In the genomic region with DNA sequence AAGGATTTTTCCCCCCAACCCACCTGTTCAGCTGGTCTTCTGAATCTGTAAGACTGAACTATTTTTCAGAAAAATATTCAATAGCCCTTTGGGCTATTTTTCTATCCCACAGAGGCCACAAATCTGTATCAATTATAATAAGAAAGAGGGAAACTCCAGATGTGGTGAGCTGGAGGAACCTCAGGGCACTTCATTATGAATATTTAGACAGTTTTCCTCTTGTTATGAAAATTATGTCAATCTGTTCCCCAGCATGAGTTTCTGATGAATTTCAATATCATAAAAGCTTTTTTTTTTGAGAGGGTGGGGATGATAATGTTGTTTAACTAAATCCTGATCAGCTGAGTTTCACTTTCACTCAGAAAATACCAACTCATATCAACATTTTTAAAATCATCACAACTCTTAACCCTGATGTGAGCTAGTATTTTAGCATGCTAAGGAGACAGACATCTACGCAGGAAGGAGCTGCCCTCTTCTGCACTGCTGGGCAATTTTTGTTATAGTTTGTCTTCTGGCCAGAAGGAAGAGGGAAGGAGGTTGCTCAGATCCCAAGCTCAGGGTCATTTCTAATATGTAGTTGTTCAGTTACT, we compare ENCODE assay signal across 19 cellular contexts.
DNase-seq lines count a peak whose midpoint lies in the region; ATAC-seq, FAIRE-seq and TF ChIP-seq lines count a peak whose summit lies in the region.
"Had no signal": no experiment of that assay in that cellular context is flagged by ENCODE, and none has a peak within 500 bp of the region (broad histone marks: within the 10 kb centered on the region; RNA-seq: fewer than 3 reads in every experiment).

No MANE protein-coding gene starts in this region.

- H3K4me3 Mint-ChIP-seq in CD4-positive, alpha-beta T cell: no peak overlapping the region
- no peak overlapping the region for H3K4me3 Mint-ChIP-seq in T-helper 2 cell treated with Interferon-gamma antibody and Interleukin-4, amounts not matched to agents 5 μg/mL and 100 μg/mL, for 36 hours
- H3K4me3 Mint-ChIP-seq in immature natural killer cell (peak overlapping the region in 1 of 5 donors; percentile 25), neural progenitor cell (no peak overlapping the region), Caco-2 (ENCODE audit: unreplicated experiment) (no peak overlapping the region)
- H3K4me3 Mint-ChIP-seq: endodermal cell, HFFc6 had no signal

- no peak for TF ChIP-seq RAD21 in A549 (conservative IDR thresholded peaks at IDR 0.05 in 1 of 2, IDR thresholded peaks at IDR 0.05 in 1 of 2)

- no peak overlapping the region for H3K9ac ChIP-seq in neural progenitor cell
- H3K9ac ChIP-seq: parathyroid adenoma had no signal

- no peak overlapping the region for H3K4me3 ChIP-seq in A549
- H3K4me3 ChIP-seq in neural progenitor cell: no peak overlapping the region
- H3K4me3 ChIP-seq in Caco-2 (ENCODE audit: low read depth, low read length): no peak overlapping the region

- H3K4me1 Mint-ChIP-seq in CD4-positive, alpha-beta T cell (ENCODE audit: low read depth): peaks cover 30% of the 10 kb centered on the region
- peaks cover 20% of the 10 kb centered on the region for H3K4me1 Mint-ChIP-seq in T-helper 2 cell treated with Interferon-gamma antibody and Interleukin-4, amounts not matched to agents 5 μg/mL and 100 μg/mL, for 36 hours (ENCODE audit: low read depth)
- H3K4me1 Mint-ChIP-seq in immature natural killer cell (peaks cover 26 to 31% of the 10 kb centered on the region in 2 donors), neural progenitor cell (no peaks in the 10 kb centered on the region), Caco-2 (ENCODE audit: low read depth, unreplicated experiment) (peaks cover under 1% of the 10 kb centered on the region)

- CTCF ChIA-PET in A549 (lab: Yijun Ruan, JAX) (interaction anchor here (0.6 kb wide), 1 partner anchor 96 kb away, joined by 3 read pairs; no protein-coding TSS in a partner anchor), Caco-2 (lab: Charles Lee) (no interaction called here)
- CTCF ChIA-PET in CD4-positive, alpha-beta T cell (lab: Charles Lee): interaction anchor here (1.2 to 1.7 kb wide), 3 partner anchors 8 to 51 kb away, joined by 3 to 4 read pairs (median 3); no protein-coding TSS in a partner anchor

- BruUV-seq in Caco-2 (replicated peaks; lab: Mats Ljungman, UMichigan): no TSS peak

- no peak overlapping the region for H2AFZ ChIP-seq in neural progenitor cell (replicated peaks)
- H2AFZ ChIP-seq: parathyroid adenoma had no signal

- intact Hi-C loops in CD4-positive, alpha-beta T cell (cut with DNase I, micrococcal nuclease): no loop called here
- intact Hi-C loops in Caco-2 (cut with micrococcal nuclease; ENCODE audit: unreplicated experiment): no loop called here

- no peak for DNase-seq in A549 (ENCODE audit: low read depth in 1 of 2, low spot score in 1 of 2)
- no peak for DNase-seq in CD4-positive, alpha-beta T cell
- DNase-seq in T-helper 2 cell treated with Interferon-gamma antibody and Interleukin-4, amounts not matched to agents 5 μg/mL and 100 μg/mL, for 36 hours (ENCODE audit: low spot score): no peak
- DNase-seq in immature natural killer cell: no peak
- DNase-seq in neural progenitor cell (ENCODE audit: low spot score): no peak
- no peak for DNase-seq in Caco-2
- DNase-seq: endodermal cell, HFFc6, left ventricle myocardium superior, NCI-H1105, NCI-H2107, NCI-H510A treated with DMSO at 0.1 percent for 48 hours, OCI-M1, SHP77 treated with DMSO at 0.1 percent for 48 hours had no signal

- H3K9me3 ChIP-seq in A549 (no peaks in the 10 kb centered on the region), neural progenitor cell (ENCODE audit: low read depth) (peaks cover 3% of the 10 kb centered on the region), Caco-2 (no peaks in the 10 kb centered on the region)
- no peaks in the 10 kb centered on the region for H3K9me3 ChIP-seq in CD4-positive, alpha-beta T cell (ENCODE audit: control insufficient read depth, low read length)

- peak overlapping the region; percentile 67 for H3K27ac Mint-ChIP-seq in CD4-positive, alpha-beta T cell
- peak overlapping the region; percentile 41 for H3K27ac Mint-ChIP-seq in T-helper 2 cell treated with Interferon-gamma antibody and Interleukin-4, amounts not matched to agents 5 μg/mL and 100 μg/mL, for 36 hours
- H3K27ac Mint-ChIP-seq in immature natural killer cell (peak overlapping the region; percentile 55 to 89 (median 76)), neural progenitor cell (no peak overlapping the region), Caco-2 (ENCODE audit: unreplicated experiment) (no peak overlapping the region)
- H3K27ac Mint-ChIP-seq: endodermal cell, HFFc6 had no signal

- no peaks in the 10 kb centered on the region for H3K79me2 ChIP-seq in neural progenitor cell (ENCODE audit: low read depth)
- H3K79me2 ChIP-seq: parathyroid adenoma had no signal

- peaks cover 70% of the 10 kb centered on the region for H3K36me3 Mint-ChIP-seq in CD4-positive, alpha-beta T cell (ENCODE audit: low read depth)
- peaks cover 23% of the 10 kb centered on the region for H3K36me3 Mint-ChIP-seq in T-helper 2 cell treated with Interferon-gamma antibody and Interleukin-4, amounts not matched to agents 5 μg/mL and 100 μg/mL, for 36 hours (ENCODE audit: low read depth)
- H3K36me3 Mint-ChIP-seq in immature natural killer cell (peaks cover 0 to 3% (median 0%) of the 10 kb centered on the region in 3 donors), neural progenitor cell (no peaks in the 10 kb centered on the region), Caco-2 (ENCODE audit: insufficient read depth, unreplicated experiment) (peaks cover 22% of the 10 kb centered on the region)

- H3K27me3 ChIP-seq in CD4-positive, alpha-beta T cell (ENCODE audit: control insufficient read depth, insufficient read depth, low read length): no peaks in the 10 kb centered on the region
- H3K27me3 ChIP-seq in neural progenitor cell (no peaks in the 10 kb centered on the region), Caco-2 (replicated peaks; ENCODE audit: control insufficient read depth, insufficient read depth, low read length) (no peaks in the 10 kb centered on the region)

- H3K27ac ChIP-seq in A549: no peak overlapping the region
- no peak overlapping the region for H3K27ac ChIP-seq in CD4-positive, alpha-beta T cell (ENCODE audit: low read depth, low read length)
- no peak overlapping the region for H3K27ac ChIP-seq in neural progenitor cell
- H3K27ac ChIP-seq: parathyroid adenoma had no signal

- H3K4me2 ChIP-seq in A549: no peak overlapping the region
- no peak overlapping the region for H3K4me2 ChIP-seq in neural progenitor cell

- no peak for ATAC-seq in A549
- no peak for ATAC-seq in CD4-positive, alpha-beta T cell (ENCODE audit: poor library complexity)
- ATAC-seq in GM21381 (IDR thresholded peaks at IDR 0.05; ENCODE audit: unreplicated experiment): no peak
- ATAC-seq: left ventricle myocardium superior, sciatic nerve had no signal

- 88% methylated on average over 1 of the region's 1 CpG for WGBS in A549 (ENCODE audit: missing lambda C conversion rate)

- H3F3A ChIP-seq in neural progenitor cell (ENCODE audit: low read depth): no peaks in the 10 kb centered on the region

- H3K4me1 ChIP-seq in A549 (peaks cover 5% of the 10 kb centered on the region; the same call in 2 of the 3 replicates), neural progenitor cell (peaks cover 3% of the 10 kb centered on the region), Caco-2 (no peaks in the 10 kb centered on the region)
- H3K4me1 ChIP-seq: parathyroid adenoma had no signal

- TF ChIP-seq CTCF in A549 (IDR thresholded peaks at IDR 0.05) (no peak), neural progenitor cell (IDR thresholded peaks at IDR 0.05) (no peak), Caco-2 (IDR thresholded peaks at IDR 0.05; ENCODE audit: insufficient read depth in 1 of 2, low read depth in 1 of 2, low read length in 1 of 2, severe bottlenecking in 1 of 2, unreplicated experiment in 1 of 2) (no peak)
- no peak for TF ChIP-seq CTCF in CD4-positive, alpha-beta T cell (IDR thresholded peaks at IDR 0.05)

- FAIRE-seq in A549 (lab: Jason Lieb, UNC): peak; percentile 32
- FAIRE-seq: astrocyte, G401.6 had no signal

- no peak for TF ChIP-seq EP300 in A549 (IDR thresholded peaks at IDR 0.05)

- H3K9me3 Mint-ChIP-seq in CD4-positive, alpha-beta T cell: no peaks in the 10 kb centered on the region
- no peaks in the 10 kb centered on the region for H3K9me3 Mint-ChIP-seq in T-helper 2 cell treated with Interferon-gamma antibody and Interleukin-4, amounts not matched to agents 5 μg/mL and 100 μg/mL, for 36 hours
- H3K9me3 Mint-ChIP-seq in immature natural killer cell (no peaks in the 10 kb centered on the region), neural progenitor cell (peaks cover 3% of the 10 kb centered on the region), Caco-2 (ENCODE audit: unreplicated experiment) (no peaks in the 10 kb centered on the region)
- H3K9me3 Mint-ChIP-seq: HFFc6 had no signal

- TF ChIP-seq POLR2A in A549 (IDR thresholded peaks at IDR 0.05; ENCODE audit: low read length): no peak

- no peaks in the 10 kb centered on the region for H3K27me3 Mint-ChIP-seq in CD4-positive, alpha-beta T cell
- no peaks in the 10 kb centered on the region for H3K27me3 Mint-ChIP-seq in T-helper 2 cell treated with Interferon-gamma antibody and Interleukin-4, amounts not matched to agents 5 μg/mL and 100 μg/mL, for 36 hours (ENCODE audit: low read depth)
- H3K27me3 Mint-ChIP-seq in immature natural killer cell (ENCODE audit: low read depth in 3 of 3) (peaks cover 2 to 17% (median 10%) of the 10 kb centered on the region in 3 donors), neural progenitor cell (ENCODE audit: insufficient read depth, low read depth) (no peaks in the 10 kb centered on the region), Caco-2 (ENCODE audit: insufficient read depth, unreplicated experiment) (no peaks in the 10 kb centered on the region)

- H4K20me1 ChIP-seq in neural progenitor cell (ENCODE audit: low read depth): no peaks in the 10 kb centered on the region

- POLR2A ChIA-PET in A549 (lab: Yijun Ruan, JAX): no interaction called here
- POLR2A ChIA-PET in CD4-positive, alpha-beta T cell (lab: Charles Lee): no interaction called here
- POLR2A ChIA-PET in Caco-2 (lab: Charles Lee): no interaction called here

- H3K36me3 ChIP-seq in neural progenitor cell (no peaks in the 10 kb centered on the region), Caco-2 (ENCODE audit: control insufficient read depth, insufficient read depth, low read length) (no peaks in the 10 kb centered on the region)

Comparison
In these comparisons a context has a peak if more than half of its experiments do, and no peak if none do; other contexts are left out.
1. H3K27ac Mint-ChIP-seq: peak in CD4-positive, alpha-beta T cell (single experiment), T-helper 2 cell treated with Interferon-gamma antibody and Interleukin-4, amounts not matched to agents 5 μg/mL and 100 μg/mL, for 36 hours (single experiment) and immature natural killer cell (6 of 6); none in neural progenitor cell (single experiment) and Caco-2 (single experiment).